15 cellular contexts compared by ENCODE assay signal in genomic region chr7:158759245-158759614, GRCh38.
"Had no signal": no experiment of that assay in that cellular context is flagged by ENCODE, and none has a peak within 500 bp of the region (broad histone marks: within the 10 kb centered on the region; RNA-seq: fewer than 3 reads in every experiment).

No MANE protein-coding gene starts in this region.

- H3K27me3 Mint-ChIP-seq: activated CD4-positive, alpha-beta memory T cell treated with anti-CD3 and anti-CD28 coated beads for 36 hours; activated naive CD8-positive, alpha-beta T cell treated with anti-CD3 and anti-CD28 coated beads, Interleukin-2, amount 10 ng/mL, durations not matched to agents 7 days and 5 days; brain; central memory CD8-positive, alpha-beta T cell had no signal

- H3K27ac Mint-ChIP-seq: activated naive CD8-positive, alpha-beta T cell treated with anti-CD3 and anti-CD28 coated beads, Interleukin-2, amount 10 ng/mL, durations not matched to agents 7 days and 5 days; brain had no signal

- H3K4me1 ChIP-seq: sigmoid colon had no signal

- H3K4me3 Mint-ChIP-seq: activated CD4-positive, alpha-beta memory T cell treated with anti-CD3 and anti-CD28 coated beads for 36 hours; activated naive CD8-positive, alpha-beta T cell treated with anti-CD3 and anti-CD28 coated beads, Interleukin-2, amount 10 ng/mL, durations not matched to agents 7 days and 5 days; activated T-cell treated with anti-CD3 and anti-CD28 coated beads, Interleukin-2, amount 50 U/mL, for 72 hours; brain; central memory CD8-positive, alpha-beta T cell; neural crest cell had no signal

- H3K9me3 Mint-ChIP-seq: activated CD4-positive, alpha-beta memory T cell treated with anti-CD3 and anti-CD28 coated beads for 36 hours; activated naive CD8-positive, alpha-beta T cell treated with anti-CD3 and anti-CD28 coated beads, Interleukin-2, amount 10 ng/mL, durations not matched to agents 7 days and 5 days; activated T-cell treated with anti-CD3 and anti-CD28 coated beads, Interleukin-2, amount 50 U/mL, for 72 hours; brain; central memory CD8-positive, alpha-beta T cell; neural crest cell had no signal

- H3K27ac ChIP-seq: coronary artery, sigmoid colon, spleen, thoracic aorta had no signal

- H3K4me1 Mint-ChIP-seq: brain; central memory CD8-positive, alpha-beta T cell; neural crest cell had no signal

- ATAC-seq: esophagus mucosa, left cardiac atrium had no signal

- DNase-seq: activated CD4-positive, alpha-beta memory T cell treated with anti-CD3 and anti-CD28 coated beads for 36 hours; activated gamma-delta T cell treated with Interleukin-2 at 50 U/mL for 16 hours; activated naive CD8-positive, alpha-beta T cell treated with anti-CD3 and anti-CD28 coated beads, Interleukin-2, amount 10 ng/mL, durations not matched to agents 7 days and 5 days; activated T-cell treated with anti-CD3 and anti-CD28 coated beads, Interleukin-2, amount 50 U/mL, for 72 hours; left cardiac atrium; midbrain; sigmoid colon; spleen had no signal

- H3K4me3 ChIP-seq: coronary artery, lung, sigmoid colon, spleen, thoracic aorta had no signal

- H3K9me3 ChIP-seq: sigmoid colon, spleen, thoracic aorta had no signal

- H3K27me3 ChIP-seq: sigmoid colon, spleen had no signal
